ENCODE assay signal across 14 cellular contexts in the genomic region with DNA sequence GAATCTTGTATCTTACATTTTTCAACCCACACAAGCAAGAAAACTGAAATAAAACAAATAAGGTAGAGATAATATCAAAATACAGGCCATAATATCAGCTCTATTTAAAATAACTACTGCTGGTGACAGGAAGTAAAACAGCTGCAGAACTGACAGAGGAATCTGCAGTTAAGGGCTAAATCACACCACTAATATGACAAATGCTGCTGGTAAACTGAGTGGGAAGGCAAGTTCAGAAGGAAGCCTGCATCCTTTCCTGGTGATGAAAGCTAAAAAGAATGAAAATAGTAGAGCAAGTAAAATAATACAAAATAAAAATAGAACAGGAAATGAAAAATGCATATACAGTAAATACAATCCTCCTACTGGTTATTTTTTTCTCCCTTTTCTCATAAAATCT.
"Had no signal": no experiment of that assay in that cellular context is flagged by ENCODE, and none has a peak within 500 bp of the region (broad histone marks: within the 10 kb centered on the region; RNA-seq: fewer than 3 reads in every experiment).

No MANE protein-coding gene starts in this region.

- ATAC-seq: activated CD4-positive, CD25-positive, alpha-beta regulatory T cell treated with anti-CD3 and anti-CD28 coated beads, Interleukin-2, amount 50 U/mL, for 24 hours; activated T-cell treated with anti-CD3 and anti-CD28 coated beads, Interleukin-2, amount 50 U/mL, for 4 hours; body of pancreas; heart left ventricle; left ventricle myocardium superior; natural killer cell; stimulated activated naive CD8-positive, alpha-beta T cell treated with anti-CD3 and anti-CD28 coated beads, Interleukin-15, Interleukin-2, amounts not matched to agents 100 U/mL and 50 U/mL, for 24 hours had no signal

- DNase-seq: activated CD4-positive, alpha-beta T cell treated with anti-CD3 and anti-CD28 coated beads, Interleukin-2, amount 10 ng/mL, durations not matched to agents 7 days and 5 days; activated CD8-positive, alpha-beta memory T cell treated with anti-CD3 and anti-CD28 coated beads, Interleukin-2, amount 50 U/mL, for 4 hours; activated naive CD4-positive, alpha-beta T cell treated with anti-CD3 and anti-CD28 coated beads for 36 hours; activated T-cell treated with anti-CD3 and anti-CD28 coated beads, Interleukin-2, amount 50 U/mL, for 4 hours; body of pancreas; dorsolateral prefrontal cortex; heart left ventricle; left ventricle myocardium superior; natural killer cell; occipital lobe; stimulated activated naive CD8-positive, alpha-beta T cell treated with anti-CD3 and anti-CD28 coated beads, Interleukin-15, Interleukin-2, amounts not matched to agents 100 U/mL and 50 U/mL, for 24 hours had no signal

- H3K4me3 ChIP-seq: body of pancreas, dorsolateral prefrontal cortex, heart left ventricle, tibial nerve had no signal

- H3K27me3 ChIP-seq: body of pancreas, dorsolateral prefrontal cortex, heart left ventricle, tibial nerve had no signal

- H3K27ac ChIP-seq: body of pancreas, dorsolateral prefrontal cortex, epithelial cell of prostate, heart left ventricle, tibial nerve had no signal

- H3K4me1 ChIP-seq: body of pancreas, heart left ventricle, tibial nerve had no signal

- H3K36me3 ChIP-seq: heart left ventricle, tibial nerve had no signal

- H3K9me3 ChIP-seq: body of pancreas, tibial nerve had no signal
